In the genomic region with DNA sequence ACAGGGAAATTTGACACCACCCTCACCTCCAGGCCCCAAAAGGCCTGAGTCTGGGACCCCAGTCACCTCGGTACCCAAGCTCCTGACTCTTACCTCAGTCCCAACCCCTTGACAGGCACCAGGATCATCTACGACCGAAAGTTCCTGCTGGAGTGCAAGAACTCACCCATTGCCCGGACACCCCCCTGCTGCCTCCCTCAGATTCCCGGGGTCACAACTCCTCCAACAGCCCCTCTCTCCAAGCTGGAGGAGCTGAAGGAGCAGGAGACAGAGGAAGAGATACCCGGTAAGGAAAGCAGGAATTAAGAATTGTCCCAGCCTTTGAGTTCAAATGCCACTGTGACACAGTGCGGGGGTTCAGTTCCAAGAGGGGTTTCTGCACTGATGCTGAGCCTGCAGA, we compare ENCODE assay signal across 8 cellular contexts. TPM values are rescaled to one million over a fixed set of nuclear protein-coding genes. Genes with fewer than 3 reads are reported as not detected.
DNase-seq lines count a peak whose midpoint lies in the region; ATAC-seq lines count a peak whose summit lies in the region.

No MANE protein-coding gene starts in this region.

- no peak overlapping the region for H3K4me3 Mint-ChIP-seq in T-helper 1 cell treated with Interleukin-12 subunit alpha and Interleukin-12 subunit beta and Interleukin-4 antibody, amounts not matched to agents 30 μg/mL and 1 μg/mL, for 36 hours
- H3K4me3 Mint-ChIP-seq in activated T-helper 17 cell treated with anti-CD3 and anti-CD28 coated beads, Interleukin-2, amount 50 U/mL, for 72 hours, result peak overlapping the region; percentile 82
- peak overlapping the region; percentile 94 to 95 for H3K4me3 Mint-ChIP-seq in stimulated activated naive CD8-positive, alpha-beta T cell treated with anti-CD3 and anti-CD28 coated beads, Interleukin-15, amount 100 ng/mL, for 72 hours

- DNase-seq in T-helper 1 cell, result no peak
- DNase-seq in left lobe of liver (ENCODE audit: low spot score), result peak; percentile 43
- DNase-seq in stimulated activated naive CD8-positive, alpha-beta T cell treated with anti-CD3 and anti-CD28 coated beads, Interleukin-15, amount 100 ng/mL, for 72 hours, result no peak
- DNase-seq in SHP77 treated with DMSO at 0.1 percent for 48 hours (lab: John Stamatoyannopoulos, UW), result no peak

- H3K4me1 Mint-ChIP-seq in T-helper 1 cell treated with Interleukin-12 subunit alpha and Interleukin-12 subunit beta and Interleukin-4 antibody, amounts not matched to agents 30 μg/mL and 1 μg/mL, for 36 hours (ENCODE audit: low read depth), result peaks cover 42% of the 10 kb centered on the region
- peaks cover 10% of the 10 kb centered on the region for H3K4me1 Mint-ChIP-seq in activated T-helper 17 cell treated with anti-CD3 and anti-CD28 coated beads, Interleukin-2, amount 50 U/mL, for 72 hours
- H3K4me1 Mint-ChIP-seq in stimulated activated naive CD8-positive, alpha-beta T cell treated with anti-CD3 and anti-CD28 coated beads, Interleukin-15, amount 100 ng/mL, for 72 hours, result peaks cover 64% of the 10 kb centered on the region

- no peak for ATAC-seq in activated T-helper 17 cell treated with anti-CD3 and anti-CD28 coated beads, Interleukin-2, amount 50 U/mL, for 72 hours (replicated peaks)
- ATAC-seq in left lobe of liver (no peak), HG02610 (IDR thresholded peaks at IDR 0.05; ENCODE audit: unreplicated experiment) (no peak), HG03565 (IDR thresholded peaks at IDR 0.05; ENCODE audit: unreplicated experiment) (no peak)
- ATAC-seq in stimulated activated naive CD8-positive, alpha-beta T cell treated with anti-CD3 and anti-CD28 coated beads, Interleukin-15, amount 100 ng/mL, for 72 hours, result no peak

- H3K27ac Mint-ChIP-seq in T-helper 1 cell treated with Interleukin-12 subunit alpha and Interleukin-12 subunit beta and Interleukin-4 antibody, amounts not matched to agents 30 μg/mL and 1 μg/mL, for 36 hours, result peak overlapping the region; percentile 89
- H3K27ac Mint-ChIP-seq in activated T-helper 17 cell treated with anti-CD3 and anti-CD28 coated beads, Interleukin-2, amount 50 U/mL, for 72 hours, result peak overlapping the region; percentile 91
- peak overlapping the region; percentile 43 to 96 for H3K27ac Mint-ChIP-seq in stimulated activated naive CD8-positive, alpha-beta T cell treated with anti-CD3 and anti-CD28 coated beads, Interleukin-15, amount 100 ng/mL, for 72 hours

- H3K27me3 Mint-ChIP-seq in T-helper 1 cell treated with Interleukin-12 subunit alpha and Interleukin-12 subunit beta and Interleukin-4 antibody, amounts not matched to agents 30 μg/mL and 1 μg/mL, for 36 hours (ENCODE audit: low read depth), result no peaks in the 10 kb centered on the region
- no peaks in the 10 kb centered on the region for H3K27me3 Mint-ChIP-seq in activated T-helper 17 cell treated with anti-CD3 and anti-CD28 coated beads, Interleukin-2, amount 50 U/mL, for 72 hours
- H3K27me3 Mint-ChIP-seq in stimulated activated naive CD8-positive, alpha-beta T cell treated with anti-CD3 and anti-CD28 coated beads, Interleukin-15, amount 100 ng/mL, for 72 hours, result no peaks in the 10 kb centered on the region

- H3K9me3 Mint-ChIP-seq in T-helper 1 cell treated with Interleukin-12 subunit alpha and Interleukin-12 subunit beta and Interleukin-4 antibody, amounts not matched to agents 30 μg/mL and 1 μg/mL, for 36 hours, result no peaks in the 10 kb centered on the region
- H3K9me3 Mint-ChIP-seq in activated T-helper 17 cell treated with anti-CD3 and anti-CD28 coated beads, Interleukin-2, amount 50 U/mL, for 72 hours, result no peaks in the 10 kb centered on the region
- H3K9me3 Mint-ChIP-seq in stimulated activated naive CD8-positive, alpha-beta T cell treated with anti-CD3 and anti-CD28 coated beads, Interleukin-15, amount 100 ng/mL, for 72 hours, result no peaks in the 10 kb centered on the region

- H3K36me3 Mint-ChIP-seq in T-helper 1 cell treated with Interleukin-12 subunit alpha and Interleukin-12 subunit beta and Interleukin-4 antibody, amounts not matched to agents 30 μg/mL and 1 μg/mL, for 36 hours (ENCODE audit: low read depth), result peaks cover 45% of the 10 kb centered on the region
- peaks cover 60% of the 10 kb centered on the region for H3K36me3 Mint-ChIP-seq in activated T-helper 17 cell treated with anti-CD3 and anti-CD28 coated beads, Interleukin-2, amount 50 U/mL, for 72 hours (ENCODE audit: low read depth)

RNA-seq across cellular contexts. Expression of gene EIF4EBP3, which starts 1.3 kb away (rescaled TPM):
- total RNA-seq in activated T-helper 17 cell treated with anti-CD3 and anti-CD28 coated beads, Interleukin-2, amount 50 U/mL, for 72 hours, result 10 to 100 TPM in 1 of 2 donors, 1 to 10 TPM in 1; 8.9 to 11.8 TPM
- total RNA-seq in left lobe of liver, result 11.3 TPM

RNA-seq across cellular contexts. Expression of gene SRA1, which starts 8.5 kb away (rescaled TPM):
- 10 to 100 TPM; 32.3 to 39.1 TPM for total RNA-seq in activated T-helper 17 cell treated with anti-CD3 and anti-CD28 coated beads, Interleukin-2, amount 50 U/mL, for 72 hours
- total RNA-seq in left lobe of liver, result 19.5 TPM

RNA-seq across cellular contexts. Expression of gene APBB3, which starts 15.6 kb away (rescaled TPM):
- 10 to 100 TPM; 20.5 to 56.6 TPM for total RNA-seq in activated T-helper 17 cell treated with anti-CD3 and anti-CD28 coated beads, Interleukin-2, amount 50 U/mL, for 72 hours
- total RNA-seq in left lobe of liver, result 14.1 TPM

RNA-seq across cellular contexts. Expression of gene SLC35A4, which starts 15.8 kb away (rescaled TPM):
- total RNA-seq in activated T-helper 17 cell treated with anti-CD3 and anti-CD28 coated beads, Interleukin-2, amount 50 U/mL, for 72 hours, result 10 to 100 TPM; 56.0 to 89.6 TPM
- total RNA-seq in left lobe of liver, result 32.0 TPM
